27 cellular contexts compared by ENCODE assay signal in the genomic region with DNA sequence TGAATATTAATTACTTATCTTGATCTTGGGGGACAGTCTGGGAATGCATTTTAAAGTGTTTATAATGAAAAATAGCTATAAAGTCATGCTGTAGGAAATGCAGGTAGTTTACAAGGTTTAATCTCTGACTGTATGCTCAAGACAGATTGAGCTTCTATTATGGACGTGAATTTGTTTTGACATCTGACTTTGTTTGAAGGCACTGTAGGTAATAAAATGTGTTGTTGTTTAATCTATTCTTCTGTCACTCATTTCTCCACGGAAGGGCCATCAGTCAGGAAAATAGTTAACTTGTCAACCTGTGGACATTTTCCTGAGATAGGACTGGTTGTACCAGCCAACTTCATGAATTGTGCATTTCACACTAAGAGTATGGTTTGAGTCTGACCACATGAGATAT.
"Had no signal": no experiment of that assay in that cellular context is flagged by ENCODE, and none has a peak within 500 bp of the region (broad histone marks: within the 10 kb centered on the region; RNA-seq: fewer than 3 reads in every experiment).

No MANE protein-coding gene starts in this region.

- DNase-seq: activated B cell treated with CpG ODN at 0.5 μM for 24 hours; activated CD4-positive, alpha-beta T cell treated with anti-CD3 and anti-CD28 coated beads for 48 hours; activated CD4-positive, alpha-beta T cell treated with anti-CD3 and anti-CD28 coated beads, Interleukin-2, amount 50 U/mL, for 1 hour; activated CD4-positive, alpha-beta T cell treated with anti-CD3 and anti-CD28 coated beads, Interleukin-2, amount 50 U/mL, for 48 hours; activated CD8-positive, alpha-beta memory T cell treated with anti-CD3 and anti-CD28 coated beads for 24 hours; activated CD8-positive, alpha-beta T cell treated with anti-CD3 and anti-CD28 coated beads for 36 hours; activated effector memory CD4-positive, alpha-beta T cell treated with Interleukin-2 at 50 U/mL for 16 hours; activated gamma-delta T cell treated with Interleukin-2 at 50 U/mL for 16 hours; activated naive CD4-positive, alpha-beta T cell treated with anti-CD3 and anti-CD28 coated beads, Interleukin-2, amount 50 U/mL, for 16 hours; activated naive CD4-positive, alpha-beta T cell treated with Interleukin-2 at 50 U/mL for 16 hours; activated T-cell treated with anti-CD3 and anti-CD28 coated beads, Interleukin-2, amount 50 U/mL, for 4 hours; amniotic stem cell; anterior cingulate cortex; brain microvascular endothelial cell; dorsolateral prefrontal cortex; effector memory CD4-positive, alpha-beta T cell; erythroblast; foreskin keratinocyte; heart right ventricle; T1000; WERI-Rb-1 had no signal

- H2AFZ ChIP-seq: hepatocyte had no signal

- H3K27ac ChIP-seq: brain microvascular endothelial cell, coronary artery, dorsolateral prefrontal cortex, esophagus muscularis mucosa, foreskin keratinocyte, gastroesophageal sphincter, heart right ventricle, hepatocyte, WERI-Rb-1 had no signal

- ATAC-seq: activated CD4-positive, CD25-positive, alpha-beta regulatory T cell treated with anti-CD3 and anti-CD28 coated beads, Interleukin-2, amount 50 U/mL, for 24 hours; activated CD8-positive, alpha-beta T cell treated with anti-CD3 and anti-CD28 coated beads for 36 hours; activated T-cell treated with anti-CD3 and anti-CD28 coated beads, Interleukin-2, amount 50 U/mL, for 4 hours; activated T-helper 17 cell treated with anti-CD3 and anti-CD28 coated beads, Interleukin-2, amount 50 U/mL, for 72 hours; foreskin keratinocyte; gastroesophageal sphincter; heart right ventricle had no signal

- H3K4me2 ChIP-seq: hepatocyte had no signal

- H3K79me2 ChIP-seq: hepatocyte had no signal

- H3K27me3 ChIP-seq: brain microvascular endothelial cell, dorsolateral prefrontal cortex, esophagus muscularis mucosa, foreskin keratinocyte, gastroesophageal sphincter, heart right ventricle, hepatocyte had no signal

- H3K4me3 ChIP-seq: coronary artery, dorsolateral prefrontal cortex, esophagus muscularis mucosa, gastroesophageal sphincter, heart right ventricle, hepatocyte had no signal

- H3K9me3 ChIP-seq: esophagus muscularis mucosa, gastroesophageal sphincter had no signal

- H3K36me3 ChIP-seq: brain microvascular endothelial cell, esophagus muscularis mucosa, gastroesophageal sphincter, heart right ventricle, WERI-Rb-1 had no signal
